Comparison of ENCODE assay signal across 11 cellular contexts in genomic region chr7:67618569-67619543, GRCh38.
DNase-seq lines count a peak whose midpoint lies in the region; ATAC-seq and TF ChIP-seq lines count a peak whose summit lies in the region.
"Had no signal": no experiment of that assay in that cellular context is flagged by ENCODE, and none has a peak within 500 bp of the region (broad histone marks: within the 10 kb centered on the region; RNA-seq: fewer than 3 reads in every experiment).

No MANE protein-coding gene starts in this region.

- H3K4me1 ChIP-seq in heart right ventricle (peaks cover 0 to 43% (median 10%) of the 10 kb centered on the region in 9 donors), upper lobe of right lung (no peaks in the 10 kb centered on the region)

- WGBS in heart right ventricle, 2 donors = 30 to 31% methylated on average over 20 of the region's 20 CpGs

- TF ChIP-seq CTCF in heart right ventricle (IDR thresholded peaks at IDR 0.05) (peak in 3 of 9 donors; percentile 23 to 39 (median 24)), upper lobe of right lung (IDR thresholded peaks at IDR 0.05) (no peak)

- H3K9me3 ChIP-seq in heart right ventricle = no peaks in the 10 kb centered on the region
- H3K9me3 ChIP-seq in upper lobe of right lung = no peaks in the 10 kb centered on the region

- H3K4me3 ChIP-seq in heart right ventricle (peak overlapping the region in 1 of 10 donors; percentile 24), upper lobe of right lung (no peak overlapping the region)

- H3K27ac ChIP-seq in heart right ventricle = peak overlapping the region in 8 of 10 donors; percentile 1 to 77 (median 56)
- no peak overlapping the region for H3K27ac ChIP-seq in upper lobe of right lung

- no peaks in the 10 kb centered on the region for H3K36me3 ChIP-seq in heart right ventricle
- no peaks in the 10 kb centered on the region for H3K36me3 ChIP-seq in upper lobe of right lung

- DNase-seq in NCI-H82 (lab: John Stamatoyannopoulos, UW) (peak; percentile 49), NCI-H82 treated with DMSO at 0.1 percent for 48 hours (lab: John Stamatoyannopoulos, UW; ENCODE audit: unreplicated experiment) (no peak), NCI-H69 (lab: John Stamatoyannopoulos, UW) (peak; percentile 39), heart right ventricle (peak; percentile 19 to 35), upper lobe of right lung (no peak), dedifferentiated amniotic fluid mesenchymal stem cell (ENCODE audit: extremely low spot score) (no peak), MV-4-11 (lab: John Stamatoyannopoulos, UW) (no peak), A172 (ENCODE audit: low spot score) (no peak)
- DNase-seq: activated CD4-positive, alpha-beta memory T cell treated with anti-CD3 and anti-CD28 coated beads for 36 hours; NCI-H1048 had no signal

- peak in 7 of 8 donors; percentile 22 to 92 (median 65) for ATAC-seq in heart right ventricle
- peak; percentile 43 for ATAC-seq in upper lobe of right lung
- ATAC-seq: activated naive CD4-positive, alpha-beta T cell treated with anti-CD3 and anti-CD28 coated beads, Interleukin-2, amount 50 U/mL, for 72 hours had no signal

- H3K27me3 ChIP-seq in heart right ventricle (peaks cover 0 to 66% (median 26%) of the 10 kb centered on the region in 7 donors), upper lobe of right lung (no peaks in the 10 kb centered on the region)

- intact Hi-C loops in heart right ventricle (cut with DNase I) = loop anchor here in 2 of 10 donors (1.0 to 10.0 kb wide), 3 partner anchors 101 to 132 kb away; no protein-coding TSS in a partner anchor
- intact Hi-C loops in upper lobe of right lung (cut with DNase I) = no loop called here

Comparison
In these comparisons a context has a peak if more than half of its experiments do, and no peak if none do; other contexts are left out.
1. DNase-seq: peak in NCI-H82 (single experiment), NCI-H69 (single experiment) and heart right ventricle (2 of 2); none in NCI-H82 treated with DMSO at 0.1 percent for 48 hours (single experiment), upper lobe of right lung (single experiment), dedifferentiated amniotic fluid mesenchymal stem cell (single experiment), MV-4-11 (single experiment) and A172 (single experiment).